ENCODE assay signal across 8 cellular contexts in the genomic region with DNA sequence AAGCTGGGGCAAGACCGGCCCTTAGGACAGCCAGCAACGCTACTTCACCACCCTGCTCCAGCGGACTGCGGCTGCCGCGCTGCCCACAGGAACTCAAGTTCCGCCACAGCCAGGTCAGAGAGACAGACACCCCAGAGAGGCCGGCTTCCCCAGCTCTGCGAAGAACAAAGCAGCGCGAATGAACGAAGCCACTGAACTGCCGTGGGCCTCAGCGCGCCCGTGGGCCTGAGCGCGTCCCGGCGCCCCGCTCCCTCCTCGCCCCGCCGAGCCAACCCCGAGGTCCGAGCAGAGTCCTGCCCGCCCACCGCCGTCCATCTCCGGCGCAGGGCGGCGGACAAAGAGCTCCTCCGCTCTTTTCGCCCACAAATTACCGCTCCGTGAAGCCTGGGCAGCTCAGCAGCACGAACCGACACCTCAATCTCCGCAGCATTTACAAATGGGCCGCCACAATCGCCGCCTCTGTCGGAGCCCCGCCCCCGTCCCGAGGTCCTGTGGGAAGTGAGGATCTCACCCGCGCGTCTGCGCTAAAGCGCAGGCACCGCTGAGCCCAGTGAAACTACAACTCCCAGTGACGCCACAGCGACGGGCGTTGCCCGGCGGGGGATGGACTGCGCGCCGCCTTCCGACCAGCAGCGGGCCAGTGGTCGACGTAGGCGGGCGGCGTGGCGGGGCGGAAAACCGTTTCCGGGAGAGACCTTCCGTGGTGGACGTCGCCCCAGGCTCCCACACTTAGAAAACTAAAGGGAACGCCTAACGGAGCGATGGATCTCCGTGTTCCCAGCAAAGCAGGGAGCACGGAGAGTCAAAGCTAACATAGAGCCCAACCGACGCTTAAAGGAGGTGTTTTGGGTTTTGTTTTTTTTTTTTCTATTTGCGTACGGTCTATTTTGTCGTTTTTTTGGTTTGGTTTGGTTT.
DNase-seq lines count a peak whose midpoint lies in the region; ATAC-seq and TF ChIP-seq lines count a peak whose summit lies in the region.

No MANE protein-coding gene starts in this region.

- H3K4me1 Mint-ChIP-seq in dendritic cell treated with granulocyte-macrophage colony-stimulating factor and Interleukin-4, amounts not matched to agents 40 ng/mL and 50 ng/mL, for 4 days (ENCODE audit: low read depth): no peaks in the 10 kb centered on the region

- peaks cover 11% of the 10 kb centered on the region for H3K36me3 Mint-ChIP-seq in dendritic cell treated with granulocyte-macrophage colony-stimulating factor and Interleukin-4, amounts not matched to agents 40 ng/mL and 50 ng/mL, for 4 days (ENCODE audit: low read depth)

- peak overlapping the region; percentile 68 to 88 for H3K4me3 ChIP-seq in left lung

- ATAC-seq in GM19351 (IDR thresholded peaks at IDR 0.05; ENCODE audit: unreplicated experiment) (peak; percentile 92), HG03520 (IDR thresholded peaks at IDR 0.05; ENCODE audit: unreplicated experiment) (peak; percentile 93), left lung (peak; percentile 100)

- H3K36me3 ChIP-seq in left lung: no peaks in the 10 kb centered on the region

- H3K27ac Mint-ChIP-seq in dendritic cell treated with granulocyte-macrophage colony-stimulating factor and Interleukin-4, amounts not matched to agents 40 ng/mL and 50 ng/mL, for 4 days: peak overlapping the region; percentile 99

- intact Hi-C loops in dendritic cell treated with granulocyte-macrophage colony-stimulating factor and Interleukin-4, amounts not matched to agents 40 ng/mL and 50 ng/mL, for 4 days (cut with micrococcal nuclease): loop anchor here (10.0 kb wide), 1 partner anchor 398 kb away; no protein-coding TSS in a partner anchor
- intact Hi-C loops in left lung (cut with DNase I): no loop called here

- DNase-seq in NCI-H748 (lab: John Stamatoyannopoulos, UW; ENCODE audit: unreplicated experiment): peak; percentile 100
- DNase-seq in activated CD4-positive, alpha-beta T cell treated with anti-CD3 and anti-CD28 coated beads, Interleukin-2, amount 50 U/mL, for 24 hours (ENCODE audit: low read depth in 1 of 2, low spot score in 1 of 2): peak; percentile 81 to 90
- peak; percentile 99 to 100 for DNase-seq in left lung
- DNase-seq in stimulated activated CD4-positive, alpha-beta T cell treated with anti-CD3 and anti-CD28 coated beads, Interleukin-2, amount 100 ng/mL, for 4 hours (ENCODE audit: low read depth): peak; percentile 89

- no peaks in the 10 kb centered on the region for H3K27me3 ChIP-seq in left lung

- peak; percentile 23 for TF ChIP-seq CTCF in C4-2B (conservative IDR thresholded peaks at IDR 0.05)
- TF ChIP-seq CTCF in left lung (IDR thresholded peaks at IDR 0.05): peak in 1 of 2 donors; percentile 24

- no peaks in the 10 kb centered on the region for H3K9me3 ChIP-seq in left lung

- H3K4me3 Mint-ChIP-seq in dendritic cell treated with granulocyte-macrophage colony-stimulating factor and Interleukin-4, amounts not matched to agents 40 ng/mL and 50 ng/mL, for 4 days: peak overlapping the region; percentile 99

- no peaks in the 10 kb centered on the region for H3K9me3 Mint-ChIP-seq in dendritic cell treated with granulocyte-macrophage colony-stimulating factor and Interleukin-4, amounts not matched to agents 40 ng/mL and 50 ng/mL, for 4 days

- H3K4me1 ChIP-seq in left lung: peaks cover 6 to 12% of the 10 kb centered on the region in 2 donors

- no peaks in the 10 kb centered on the region for H3K27me3 Mint-ChIP-seq in dendritic cell treated with granulocyte-macrophage colony-stimulating factor and Interleukin-4, amounts not matched to agents 40 ng/mL and 50 ng/mL, for 4 days

- H3K27ac ChIP-seq in C4-2B: peak overlapping the region; percentile 77
- peak overlapping the region; percentile 93 to 98 for H3K27ac ChIP-seq in left lung

Comparison
In these comparisons a context has a peak if more than half of its experiments do, and no peak if none do; other contexts are left out.
1. Peak in every context shown above with its lines: DNase-seq, ATAC-seq, H3K4me3 ChIP-seq and H3K27ac ChIP-seq.